ENCODE assay signal across 1 cellular context in genomic region chr19:7515091-7515470, GRCh38.
TF ChIP-seq lines count a peak whose summit lies in the region.

No MANE protein-coding gene starts in this region.

TF ChIP-seq in GM23338, 12 proteins besides CTCF, POLR2A, EP300 and RAD21 (continued from another document):
- TF ChIP-seq, protein P1, sequence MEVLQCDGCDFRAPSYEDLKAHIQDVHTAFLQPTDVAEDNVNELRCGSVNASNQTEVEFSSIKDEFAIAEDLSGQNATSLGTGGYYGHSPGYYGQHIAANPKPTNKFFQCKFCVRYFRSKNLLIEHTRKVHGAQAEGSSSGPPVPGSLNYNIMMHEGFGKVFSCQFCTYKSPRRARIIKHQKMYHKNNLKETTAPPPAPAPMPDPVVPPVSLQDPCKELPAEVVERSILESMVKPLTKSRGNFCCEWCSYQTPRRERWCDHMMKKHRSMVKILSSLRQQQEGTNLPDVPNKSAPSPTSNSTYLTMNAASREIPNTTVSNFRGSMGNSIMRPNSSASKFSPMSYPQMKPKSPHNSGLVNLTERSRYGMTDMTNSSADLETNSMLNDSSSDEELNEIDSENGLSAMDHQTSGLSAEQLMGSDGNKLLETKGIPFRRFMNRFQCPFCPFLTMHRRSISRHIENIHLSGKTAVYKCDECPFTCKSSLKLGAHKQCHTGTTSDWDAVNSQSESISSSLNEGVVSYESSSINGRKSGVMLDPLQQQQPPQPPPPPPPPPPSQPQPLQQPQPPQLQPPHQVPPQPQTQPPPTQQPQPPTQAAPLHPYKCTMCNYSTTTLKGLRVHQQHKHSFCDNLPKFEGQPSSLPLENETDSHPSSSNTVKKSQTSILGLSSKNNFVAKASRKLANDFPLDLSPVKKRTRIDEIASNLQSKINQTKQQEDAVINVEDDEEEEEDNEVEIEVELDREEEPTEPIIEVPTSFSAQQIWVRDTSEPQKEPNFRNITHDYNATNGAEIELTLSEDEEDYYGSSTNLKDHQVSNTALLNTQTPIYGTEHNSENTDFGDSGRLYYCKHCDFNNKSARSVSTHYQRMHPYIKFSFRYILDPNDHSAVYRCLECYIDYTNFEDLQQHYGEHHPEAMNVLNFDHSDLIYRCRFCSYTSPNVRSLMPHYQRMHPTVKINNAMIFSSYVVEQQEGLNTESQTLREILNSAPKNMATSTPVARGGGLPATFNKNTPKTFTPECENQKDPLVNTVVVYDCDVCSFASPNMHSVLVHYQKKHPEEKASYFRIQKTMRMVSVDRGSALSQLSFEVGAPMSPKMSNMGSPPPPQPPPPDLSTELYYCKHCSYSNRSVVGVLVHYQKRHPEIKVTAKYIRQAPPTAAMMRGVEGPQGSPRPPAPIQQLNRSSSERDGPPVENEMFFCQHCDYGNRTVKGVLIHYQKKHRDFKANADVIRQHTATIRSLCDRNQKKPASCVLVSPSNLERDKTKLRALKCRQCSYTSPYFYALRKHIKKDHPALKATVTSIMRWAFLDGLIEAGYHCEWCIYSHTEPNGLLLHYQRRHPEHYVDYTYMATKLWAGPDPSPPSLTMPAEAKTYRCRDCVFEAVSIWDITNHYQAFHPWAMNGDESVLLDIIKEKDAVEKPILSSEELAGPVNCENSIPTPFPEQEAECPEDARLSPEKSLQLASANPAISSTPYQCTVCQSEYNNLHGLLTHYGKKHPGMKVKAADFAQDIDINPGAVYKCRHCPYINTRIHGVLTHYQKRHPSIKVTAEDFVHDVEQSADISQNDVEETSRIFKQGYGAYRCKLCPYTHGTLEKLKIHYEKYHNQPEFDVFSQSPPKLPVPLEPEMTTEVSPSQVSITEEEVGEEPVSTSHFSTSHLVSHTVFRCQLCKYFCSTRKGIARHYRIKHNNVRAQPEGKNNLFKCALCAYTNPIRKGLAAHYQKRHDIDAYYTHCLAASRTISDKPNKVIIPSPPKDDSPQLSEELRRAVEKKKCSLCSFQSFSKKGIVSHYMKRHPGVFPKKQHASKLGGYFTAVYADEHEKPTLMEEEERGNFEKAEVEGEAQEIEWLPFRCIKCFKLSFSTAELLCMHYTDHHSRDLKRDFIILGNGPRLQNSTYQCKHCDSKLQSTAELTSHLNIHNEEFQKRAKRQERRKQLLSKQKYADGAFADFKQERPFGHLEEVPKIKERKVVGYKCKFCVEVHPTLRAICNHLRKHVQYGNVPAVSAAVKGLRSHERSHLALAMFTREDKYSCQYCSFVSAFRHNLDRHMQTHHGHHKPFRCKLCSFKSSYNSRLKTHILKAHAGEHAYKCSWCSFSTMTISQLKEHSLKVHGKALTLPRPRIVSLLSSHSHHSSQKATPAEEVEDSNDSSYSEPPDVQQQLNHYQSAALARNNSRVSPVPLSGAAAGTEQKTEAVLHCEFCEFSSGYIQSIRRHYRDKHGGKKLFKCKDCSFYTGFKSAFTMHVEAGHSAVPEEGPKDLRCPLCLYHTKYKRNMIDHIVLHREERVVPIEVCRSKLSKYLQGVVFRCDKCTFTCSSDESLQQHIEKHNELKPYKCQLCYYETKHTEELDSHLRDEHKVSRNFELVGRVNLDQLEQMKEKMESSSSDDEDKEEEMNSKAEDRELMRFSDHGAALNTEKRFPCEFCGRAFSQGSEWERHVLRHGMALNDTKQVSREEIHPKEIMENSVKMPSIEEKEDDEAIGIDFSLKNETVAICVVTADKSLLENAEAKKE (CRISPR knock-in tag; IDR thresholded peaks at IDR 0.05), result no peak
- TF ChIP-seq REST (IDR thresholded peaks at IDR 0.05; ENCODE audit: unreplicated experiment), result no peak
- no peak for TF ChIP-seq EZH2phosphoT487 (IDR thresholded peaks at IDR 0.05; ENCODE audit: unreplicated experiment)
